In the genomic region with DNA sequence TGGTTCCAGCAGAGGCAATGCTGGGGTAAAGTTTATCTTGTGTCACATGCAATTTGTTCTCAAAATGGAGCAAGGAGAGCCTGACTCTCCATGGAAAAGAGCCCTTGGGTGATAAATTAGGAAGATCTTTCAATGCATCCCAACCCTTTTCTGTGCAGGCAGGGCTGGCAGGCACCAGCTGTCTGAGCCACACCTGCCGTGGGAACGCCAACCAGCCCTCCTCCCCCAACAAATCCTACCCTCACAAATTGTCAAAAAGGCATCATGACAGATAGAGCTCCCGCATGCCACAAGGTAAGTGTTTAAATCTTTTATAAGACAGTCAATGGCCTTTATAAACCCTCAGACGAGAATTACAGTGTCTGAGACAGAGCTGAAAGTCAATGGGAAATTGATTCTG, we compare ENCODE assay signal across 20 cellular contexts.
"Had no signal": no experiment of that assay in that cellular context is flagged by ENCODE, and none has a peak within 500 bp of the region (broad histone marks: within the 10 kb centered on the region; RNA-seq: fewer than 3 reads in every experiment).

No MANE protein-coding gene starts in this region.

- DNase-seq: IMR-90, Karpas-422, KG1, MM.1S, MV-4-11, NCI-H1048, NCI-H1105, NCI-H1417, NCI-H1436 treated with DMSO at 0.1 percent for 48 hours, NCI-H1694, NCI-H187 treated with DMSO at 0.1 percent for 48 hours, NCI-H2029 treated with DMSO at 0.1 percent for 48 hours, NCI-H2171, NCI-H226, NCI-H524, NCI-H526 treated with DMSO at 0.1 percent for 48 hours, NCI-H748 treated with DMSO at 0.1 percent for 48 hours, PC-3 had no signal

- ATAC-seq: HepG2, Panc1, PC-3 had no signal
